Comparison of ENCODE assay signal across 2 cellular contexts in genomic region chr1:44276901-44277300, GRCh38.
TF ChIP-seq lines count a peak whose summit lies in the region.

No MANE protein-coding gene starts in this region.

TF ChIP-seq in SK-N-SH, 30 proteins besides CTCF, POLR2A, EP300 and RAD21 (continued from another document):
- no peak for TF ChIP-seq EZH2phosphoT487 (IDR thresholded peaks at IDR 0.05; ENCODE audit: borderline replicate concordance, low read depth)

TF ChIP-seq in SK-N-SH treated with all-trans-retinoic acid at 6 μM for 48 hours, 23 proteins besides CTCF, POLR2A, EP300 and RAD21:
- TF ChIP-seq PATZ1 (CRISPR knock-in tag; IDR thresholded peaks at IDR 0.05; ENCODE audit: borderline replicate concordance) (no peak), ZFP30 (CRISPR knock-in tag; IDR thresholded peaks at IDR 0.05) (no peak), ZNF8 (CRISPR knock-in tag; IDR thresholded peaks at IDR 0.05) (no peak)
